Comparison of ENCODE assay signal across 24 cellular contexts in genomic region chr2:142128105-142128504, GRCh38. TPM values are rescaled to one million over a fixed set of nuclear protein-coding genes. Genes with fewer than 3 reads are reported as not detected.
"Had no signal": no experiment of that assay in that cellular context is flagged by ENCODE, and none has a peak within 500 bp of the region (broad histone marks: within the 10 kb centered on the region; RNA-seq: fewer than 3 reads in every experiment).

No MANE protein-coding gene starts in this region.

- H3K27me3 ChIP-seq: MG63 had no signal

- H3K4me2 ChIP-seq: SK-N-SH had no signal

- H3K36me3 ChIP-seq: MG63 had no signal

- FAIRE-seq: bronchial epithelial cell had no signal

- H3K9ac ChIP-seq: SK-N-SH had no signal

- H3K4me3 ChIP-seq: MG63 had no signal

- ATAC-seq: activated CD4-positive, CD25-positive, alpha-beta regulatory T cell treated with anti-CD3 and anti-CD28 coated beads, Interleukin-2, amount 50 U/mL, for 24 hours; activated CD8-positive, alpha-beta T cell treated with anti-CD3 and anti-CD28 coated beads for 36 hours; activated T-cell treated with anti-CD3 and anti-CD28 coated beads, Interleukin-2, amount 50 U/mL, for 72 hours; Panc1; Right ventricle myocardium inferior had no signal

- DNase-seq: activated CD4-positive, alpha-beta T cell treated with anti-CD3 and anti-CD28 coated beads for 4 hours; activated CD8-positive, alpha-beta memory T cell treated with anti-CD3 and anti-CD28 coated beads, Interleukin-2, amount 50 U/mL, for 4 hours; activated CD8-positive, alpha-beta T cell treated with anti-CD3 and anti-CD28 coated beads for 36 hours; activated T-cell treated with anti-CD3 and anti-CD28 coated beads, Interleukin-2, amount 50 U/mL, for 72 hours; aorta; central memory CD4-positive, alpha-beta T cell; MG63; MV-4-11; NCI-H1105; NCI-H1436; NCI-H1694 treated with DMSO at 0.1 percent for 48 hours; NCI-H2029 treated with DMSO at 0.1 percent for 48 hours; NCI-H345; NCI-H510A; NCI-H69; NK-92 treated with Interleukin-12 subunit alpha and Interleukin-12 subunit beta, amount 100 ng/mL, for 24 hours; OCI-M1; RPMI8226; SK-N-SH had no signal

- H3K9me3 ChIP-seq: MG63, SK-N-SH had no signal

RNA-seq across cellular contexts. Expression of gene LRP1B, which starts 2.7 kb away (rescaled TPM):
- total RNA-seq: activated CD8-positive, alpha-beta T cell treated with anti-CD3 and anti-CD28 coated beads for 36 hours; activated T-cell treated with anti-CD3 and anti-CD28 coated beads, Interleukin-2, amount 50 U/mL, for 72 hours; Right ventricle myocardium inferior; T-helper 1 cell treated with Interleukin-12 subunit alpha and Interleukin-12 subunit beta and Interleukin-4 antibody, amounts not matched to agents 30 ng/mL and 1 ng/mL, for 36 hours had no signal
- polyA plus RNA-seq: aorta had no signal
